In the genomic region with DNA sequence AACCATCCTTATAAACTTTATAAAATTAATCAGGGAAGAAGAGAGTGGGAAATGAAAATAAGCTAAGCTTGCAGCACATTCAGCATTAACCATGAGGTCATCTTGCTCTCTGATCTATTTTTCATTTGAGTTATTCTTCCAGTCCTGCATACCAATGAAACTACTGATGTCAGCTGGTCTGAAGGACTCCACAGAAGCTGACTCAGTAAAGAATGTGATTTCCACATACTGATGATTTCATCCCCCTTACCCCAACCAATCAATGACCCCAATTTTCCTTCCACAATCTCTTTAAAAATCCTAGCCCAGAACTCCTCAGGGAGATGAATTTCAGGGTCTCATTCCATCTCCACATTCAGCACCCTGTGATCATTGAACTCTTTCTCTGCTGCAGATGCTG, we compare ENCODE assay signal across 13 cellular contexts. TPM values are rescaled to one million over a fixed set of nuclear protein-coding genes. Genes with fewer than 3 reads are reported as not detected.
DNase-seq lines count a peak whose midpoint lies in the region; ATAC-seq, FAIRE-seq and TF ChIP-seq lines count a peak whose summit lies in the region.
"Had no signal": no experiment of that assay in that cellular context is flagged by ENCODE, and none has a peak within 500 bp of the region (broad histone marks: within the 10 kb centered on the region; RNA-seq: fewer than 3 reads in every experiment).

No MANE protein-coding gene starts in this region.

- CTCF ChIA-PET in HepG2 (lab: Yijun Ruan, JAX; ENCODE audit: low intra/inter-chr PET ratio, low total read pairs) = no interaction called here

- no peak for TF ChIP-seq RAD21 in HepG2 (CRISPR knock-in tag; IDR thresholded peaks at IDR 0.05)

- no peak overlapping the region for H3K4me2 ChIP-seq in HepG2 (ENCODE audit: low read depth, low read length)

- no peaks in the 10 kb centered on the region for H3K9me3 Mint-ChIP-seq in activated naive CD8-positive, alpha-beta T cell treated with anti-CD3 and anti-CD28 coated beads, Interleukin-2, amount 50 U/mL, for 24 hours
- H3K9me3 Mint-ChIP-seq: T-helper 1 cell treated with Interleukin-12 subunit alpha and Interleukin-12 subunit beta and Interleukin-4 antibody, amounts not matched to agents 30 μg/mL and 1 μg/mL, for 36 hours had no signal

- no peak overlapping the region for H3K9ac ChIP-seq in HepG2 (ENCODE audit: insufficient read depth, low read depth, low read length)

- in situ Hi-C loops in HepG2 (cut with HindIII; ENCODE audit: extremely low pct_ligation_motif_present, low pct_unique_long_range_greater_than_20kb) = no loop called here

- H3K27me3 ChIP-seq in heart left ventricle (no peaks in the 10 kb centered on the region), left ventricle myocardium inferior (ENCODE audit: low read depth) (no peaks in the 10 kb centered on the region), HepG2 (ENCODE audit: control insufficient read depth in 1 of 2, insufficient read depth in 2 of 2, low read length in 2 of 2) (no peaks in the 10 kb centered on the region)
- H3K27me3 ChIP-seq: tibial nerve had no signal

- intact Hi-C loops in heart left ventricle (cut with DNase I) = no loop called here
- intact Hi-C loops in left ventricle myocardium inferior (cut with micrococcal nuclease) = no loop called here
- intact Hi-C loops in HepG2 (cut with micrococcal nuclease; ENCODE audit: unreplicated experiment) = no loop called here

- H3K4me1 Mint-ChIP-seq in activated naive CD8-positive, alpha-beta T cell treated with anti-CD3 and anti-CD28 coated beads, Interleukin-2, amount 50 U/mL, for 24 hours = no peaks in the 10 kb centered on the region

- no peak for FAIRE-seq in HepG2 (lab: Jason Lieb, UNC)

- no peak overlapping the region for H3K4me3 Mint-ChIP-seq in activated naive CD8-positive, alpha-beta T cell treated with anti-CD3 and anti-CD28 coated beads, Interleukin-2, amount 50 U/mL, for 24 hours
- H3K4me3 Mint-ChIP-seq: T-helper 1 cell treated with Interleukin-12 subunit alpha and Interleukin-12 subunit beta and Interleukin-4 antibody, amounts not matched to agents 30 μg/mL and 1 μg/mL, for 36 hours had no signal

- ATAC-seq in heart left ventricle = peak in 3 of 4 donors; percentile 60 to 79 (median 77)
- ATAC-seq in HepG2 = no peak
- ATAC-seq in activated naive CD8-positive, alpha-beta T cell treated with anti-CD3 and anti-CD28 coated beads, Interleukin-2, amount 50 U/mL, for 24 hours = no peak
- no peak for ATAC-seq in GM18907 (IDR thresholded peaks at IDR 0.05; ENCODE audit: unreplicated experiment)

- H3K4me1 ChIP-seq in heart left ventricle = peaks cover 0 to 6% (median 0%) of the 10 kb centered on the region in 12 donors
- no peaks in the 10 kb centered on the region for H3K4me1 ChIP-seq in left ventricle myocardium inferior
- no peaks in the 10 kb centered on the region for H3K4me1 ChIP-seq in HepG2 (ENCODE audit: insufficient read depth, low read length)

- H3K27ac ChIP-seq in heart left ventricle = peak overlapping the region in 2 of 12 donors; percentile 18 to 33
- H3K27ac ChIP-seq in left ventricle myocardium inferior (replicated peaks) = no peak overlapping the region
- no peak overlapping the region for H3K27ac ChIP-seq in HepG2 (ENCODE audit: extremely low read length, insufficient read depth, low read length)

- no peaks in the 10 kb centered on the region for H3K36me3 Mint-ChIP-seq in activated naive CD8-positive, alpha-beta T cell treated with anti-CD3 and anti-CD28 coated beads, Interleukin-2, amount 50 U/mL, for 24 hours (ENCODE audit: low read depth)

- H3K79me2 ChIP-seq in HepG2 (ENCODE audit: insufficient read depth, low read length) = no peaks in the 10 kb centered on the region

- no peak overlapping the region for H2AFZ ChIP-seq in HepG2 (ENCODE audit: low read length)

- no peaks in the 10 kb centered on the region for H3K27me3 Mint-ChIP-seq in activated naive CD8-positive, alpha-beta T cell treated with anti-CD3 and anti-CD28 coated beads, Interleukin-2, amount 50 U/mL, for 24 hours

- H3K9me3 ChIP-seq in heart left ventricle (peaks cover 0 to 4% (median 0%) of the 10 kb centered on the region in 12 donors), left ventricle myocardium inferior (replicated peaks) (peaks cover 17% of the 10 kb centered on the region), HepG2 (ENCODE audit: low read length) (no peaks in the 10 kb centered on the region)

- H4K20me1 ChIP-seq in HepG2 (ENCODE audit: insufficient read depth, low read length) = no peaks in the 10 kb centered on the region

- no peak for TF ChIP-seq CTCF in heart left ventricle (IDR thresholded peaks at IDR 0.05)
- TF ChIP-seq CTCF in left ventricle myocardium inferior (IDR thresholded peaks at IDR 0.05; ENCODE audit: borderline replicate concordance) = no peak
- TF ChIP-seq CTCF in cardiac fibroblast (IDR thresholded peaks at IDR 0.05; ENCODE audit: low read depth, low read length) = no peak
- no peak for TF ChIP-seq CTCF in HepG2 (CRISPR knock-in tag; IDR thresholded peaks at IDR 0.05)

- POLR2A ChIA-PET in HepG2 (lab: Yijun Ruan, JAX) = no interaction called here

- TF ChIP-seq POLR2A in heart left ventricle (IDR thresholded peaks at IDR 0.05) = no peak
- TF ChIP-seq POLR2A in HepG2 (IDR thresholded peaks at IDR 0.05; ENCODE audit: insufficient read depth in 1 of 2, low read depth in 2 of 2, low read length in 2 of 2) = no peak

- no peak overlapping the region for H3K27ac Mint-ChIP-seq in activated naive CD8-positive, alpha-beta T cell treated with anti-CD3 and anti-CD28 coated beads, Interleukin-2, amount 50 U/mL, for 24 hours
- H3K27ac Mint-ChIP-seq: T-helper 1 cell treated with Interleukin-12 subunit alpha and Interleukin-12 subunit beta and Interleukin-4 antibody, amounts not matched to agents 30 μg/mL and 1 μg/mL, for 36 hours had no signal

- DNase-seq in heart left ventricle (no peak), left ventricle myocardium inferior (no peak), cardiac fibroblast (ENCODE audit: low read depth in 2 of 2) (peak; percentile 84 to 95), HepG2 (ENCODE audit: low spot score) (no peak), NCI-H146 treated with DMSO at 0.1 percent for 48 hours (lab: John Stamatoyannopoulos, UW; ENCODE audit: unreplicated experiment) (no peak), mesenteric fat pad (ENCODE audit: low spot score) (no peak)
- DNase-seq in activated naive CD8-positive, alpha-beta T cell treated with anti-CD3 and anti-CD28 coated beads, Interleukin-2, amount 50 U/mL, for 24 hours = no peak
- DNase-seq: cortex of kidney; stimulated activated CD4-positive, alpha-beta T cell treated with anti-CD3 and anti-CD28 coated beads, Interleukin-1b, Interleukin-23, amount 100 ng/mL, for 48 hours had no signal

- H3K4me3 ChIP-seq in heart left ventricle = no peak overlapping the region
- H3K4me3 ChIP-seq in left ventricle myocardium inferior = no peak overlapping the region
- H3K4me3 ChIP-seq in cardiac fibroblast (replicated peaks in 1 of 2; ENCODE audit: low read depth in 2 of 2, low read length in 2 of 2) = no peak overlapping the region
- H3K4me3 ChIP-seq in HepG2 (replicated peaks in 1 of 3; ENCODE audit: insufficient read depth in 1 of 3, low read depth in 2 of 3, low read length in 3 of 3) = no peak overlapping the region
- H3K4me3 ChIP-seq: tibial nerve had no signal

- H3K36me3 ChIP-seq in heart left ventricle (no peaks in the 10 kb centered on the region), left ventricle myocardium inferior (no peaks in the 10 kb centered on the region), HepG2 (replicated peaks in 1 of 2; ENCODE audit: control insufficient read depth in 1 of 2, insufficient read depth in 2 of 2, low read length in 2 of 2) (no peaks in the 10 kb centered on the region)
- H3K36me3 ChIP-seq: tibial nerve had no signal

- TF ChIP-seq EP300 in HepG2 (IDR thresholded peaks at IDR 0.05; ENCODE audit: low read depth in 2 of 2, low read length in 2 of 2) (no peak), HepG2 (CRISPR knock-in tag; IDR thresholded peaks at IDR 0.05; ENCODE audit: borderline replicate concordance) (no peak)

- no TSS peak for BruUV-seq in HepG2 (replicated peaks; lab: Mats Ljungman, UMichigan)

TF ChIP-seq in HepG2, 621 proteins besides CTCF, POLR2A, EP300 and RAD21 (continues in another document):
- TF ChIP-seq ZNF558 (CRISPR knock-in tag; IDR thresholded peaks at IDR 0.05; ENCODE audit: borderline replicate concordance) (no peak), RAD51 (IDR thresholded peaks at IDR 0.05; ENCODE audit: borderline replicate concordance) (no peak), SALL2 (CRISPR knock-in tag; IDR thresholded peaks at IDR 0.05) (no peak), ZSCAN22 (CRISPR knock-in tag; IDR thresholded peaks at IDR 0.05) (no peak), MAFK (conservative IDR thresholded peaks at IDR 0.05 in 1 of 2, IDR thresholded peaks at IDR 0.05 in 1 of 2; ENCODE audit: low read length in 2 of 2) (0 out of 4 replicates have a peak, but pooled peaks have one; percentile 14 to 15)

RNA-seq across cellular contexts. Expression of a gene that starts 18.8 kb away (rescaled TPM):
- total RNA-seq in heart left ventricle = not detected
- not detected for polyA plus RNA-seq in heart left ventricle
- total RNA-seq in left ventricle myocardium inferior = not detected
- total RNA-seq in HepG2 (2016; rRNA removed; fragmentation: Illumina TruSeq; extraction: Trizol) = not detected in 2 replicates
- total RNA-seq in HepG2 (2016; cell fraction: cytosol; rRNA removed; fragmentation: Illumina TruSeq; extraction: Trizol; ENCODE audit: low read depth) = not detected in 2 replicates
- total RNA-seq in HepG2 (2016; cell fraction: insoluble cytoplasmic fraction; rRNA removed; fragmentation: Illumina TruSeq; extraction: Trizol) = not detected in 2 replicates
- total RNA-seq in HepG2 (2016; cell fraction: membrane; rRNA removed; fragmentation: Illumina TruSeq; extraction: Trizol) = not detected in 2 replicates
- not detected in 2 replicates for total RNA-seq in HepG2 (2016; cell fraction: nucleus; rRNA removed; fragmentation: Illumina TruSeq; extraction: Trizol)
- polyA plus RNA-seq in HepG2 (2011; rRNA removed) = not detected in 2 replicates
- not detected in 2 replicates for polyA plus RNA-seq in HepG2 (2011; cell fraction: cytosol; rRNA removed)
- polyA plus RNA-seq in HepG2 (2011; cell fraction: nucleus; rRNA removed) = not detected in 2 replicates
- not detected in 2 replicates for polyA plus RNA-seq in HepG2 (2012)
- polyA plus RNA-seq in HepG2 (2016; cell fraction: cytosol; fragmentation: Illumina TruSeq; extraction: Trizol; ENCODE audit: low read depth) = not detected in 2 replicates
- not detected in 2 replicates for polyA plus RNA-seq in HepG2 (2016; cell fraction: insoluble cytoplasmic fraction; fragmentation: Illumina TruSeq; extraction: Trizol; ENCODE audit: low read depth)
- polyA plus RNA-seq in HepG2 (2016; cell fraction: membrane; fragmentation: Illumina TruSeq; extraction: Trizol; ENCODE audit: low read depth) = not detected in 2 replicates
- not detected in 2 replicates for polyA plus RNA-seq in HepG2 (2016; cell fraction: nucleus; fragmentation: Illumina TruSeq; extraction: Trizol; ENCODE audit: insufficient read depth, low read depth)
- not detected in 2 replicates for polyA minus RNA-seq in HepG2 (2011; rRNA and poly(A)+ RNA removed; ENCODE audit: low replicate concordance)
- polyA minus RNA-seq in HepG2 (2011; cell fraction: cytosol; rRNA and poly(A)+ RNA removed) = not detected in 2 replicates
- polyA minus RNA-seq in HepG2 (2011; cell fraction: nucleus; rRNA and poly(A)+ RNA removed) = not detected in 2 replicates
- not detected for total RNA-seq in mesenteric fat pad
- total RNA-seq: tibial nerve had no signal
- polyA plus RNA-seq: liver had no signal

Comparison
In these comparisons a context has a peak if more than half of its experiments do, and no peak if none do; other contexts are left out.
1. ATAC-seq: peak in heart left ventricle (3 of 4); none in HepG2 (single experiment), activated naive CD8-positive, alpha-beta T cell treated with anti-CD3 and anti-CD28 coated beads, Interleukin-2, amount 50 U/mL, for 24 hours (single experiment) and GM18907 (single experiment).
2. DNase-seq: peak in cardiac fibroblast (2 of 2); none in heart left ventricle (0 of 5), left ventricle myocardium inferior (single experiment), HepG2 (single experiment), activated naive CD8-positive, alpha-beta T cell treated with anti-CD3 and anti-CD28 coated beads, Interleukin-2, amount 50 U/mL, for 24 hours (single experiment), NCI-H146 treated with DMSO at 0.1 percent for 48 hours (single experiment) and mesenteric fat pad (single experiment).